ENCODE assay signal across 2 cellular contexts in genomic region chr1:229170778-229171505, GRCh38.
TF ChIP-seq lines count a peak whose summit lies in the region.

No MANE protein-coding gene starts in this region.

TF ChIP-seq in K562, 482 proteins besides CTCF, POLR2A, EP300 and RAD21 (continued from another document):
- TF ChIP-seq ETV6 (IDR thresholded peaks at IDR 0.05; ENCODE audit: borderline replicate concordance in 1 of 2, low read depth in 2 of 2, low read length in 1 of 2) (no peak), ETV6 (CRISPR knock-in tag; IDR thresholded peaks at IDR 0.05; ENCODE audit: borderline replicate concordance) (no peak), TCF7 (IDR thresholded peaks at IDR 0.05; ENCODE audit: borderline replicate concordance) (no peak), PKNOX1 (IDR thresholded peaks at IDR 0.05) (no peak), HNRNPK (IDR thresholded peaks at IDR 0.05; ENCODE audit: low read depth, low read length, poor library complexity, severe bottlenecking) (no peak), KDM5B (IDR thresholded peaks at IDR 0.05; ENCODE audit: insufficient replicate concordance, low read depth, low read length) (no peak), THRB (CRISPR knock-in tag; conservative IDR thresholded peaks at IDR 0.05) (no peak), MEF2A (IDR thresholded peaks at IDR 0.05; ENCODE audit: control insufficient read depth, low read depth, low read length) (no peak), ZBTB17 (CRISPR knock-in tag; IDR thresholded peaks at IDR 0.05) (no peak), SNRNP70 (optimal IDR thresholded peaks at IDR 0.05; ENCODE audit: low read depth, low read length) (no peak), ZNF449 (CRISPR knock-in tag; IDR thresholded peaks at IDR 0.05) (no peak), GATA2 (CRISPR knock-in tag; IDR thresholded peaks at IDR 0.05) (no peak)
TF ChIP-seq in K562: peak in this region for 0.

TF ChIP-seq in SK-N-SH, 30 proteins besides CTCF, POLR2A, EP300 and RAD21:
- TF ChIP-seq PBX3 (IDR thresholded peaks at IDR 0.05): no peak
- TF ChIP-seq ELF1 (IDR thresholded peaks at IDR 0.05): no peak
- no peak for TF ChIP-seq RXRA (IDR thresholded peaks at IDR 0.05; ENCODE audit: borderline replicate concordance, low read depth)
- TF ChIP-seq MAX (IDR thresholded peaks at IDR 0.05; ENCODE audit: low read depth): no peak
